ENCODE assay signal across 15 cellular contexts in the genomic region with DNA sequence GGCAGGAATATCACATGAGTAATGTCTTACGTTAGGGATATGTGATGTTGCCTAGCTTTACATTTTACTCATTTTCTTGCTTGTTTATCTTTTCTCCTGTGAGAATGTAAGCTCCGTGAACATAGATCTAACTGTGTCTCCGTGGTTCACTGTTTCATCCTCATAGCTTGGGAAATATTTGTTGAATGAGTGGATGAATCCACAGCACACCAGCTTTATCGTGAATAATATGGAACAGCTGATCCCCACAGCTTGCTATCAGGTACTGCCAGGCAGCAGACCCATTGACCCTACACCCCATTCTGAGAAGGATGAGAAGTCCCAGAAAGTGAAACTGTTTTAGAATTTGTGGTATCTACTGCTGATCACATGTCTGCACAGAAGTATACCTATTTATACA.
A peak's percentile ranks its signal among the peaks of the same experiment; 100 is the strongest.
DNase-seq lines count a peak whose midpoint lies in the region; ATAC-seq and TF ChIP-seq lines count a peak whose summit lies in the region.
"Had no signal": no experiment of that assay in that cellular context is flagged by ENCODE, and none has a peak within 500 bp of the region (broad histone marks: within the 10 kb centered on the region; RNA-seq: fewer than 3 reads in every experiment).

No MANE protein-coding gene starts in this region.

- CTCF ChIA-PET in mammary epithelial cell (lab: Charles Lee; ENCODE audit: low non-redundant PET), result no interaction called here

- no peaks in the 10 kb centered on the region for H3K79me2 ChIP-seq in mammary epithelial cell (ENCODE audit: insufficient read depth, low read length)

- peaks cover 33% of the 10 kb centered on the region for H3K4me1 Mint-ChIP-seq in mesothelial cell of epicardium
- H3K4me1 Mint-ChIP-seq in natural killer cell treated with Interleukin-12 subunit alpha and Interleukin-12 subunit beta and Interleukin-15 and Interleukin-18, amount 100 ng/mL, for 72 hours (ENCODE audit: low read depth in 2 of 2), result no peaks in the 10 kb centered on the region
- H3K4me1 Mint-ChIP-seq: activated naive CD4-positive, alpha-beta T cell treated with anti-CD3 and anti-CD28 coated beads, Interleukin-2, amount 50 U/mL, for 24 hours had no signal

- H3K27me3 ChIP-seq in MG63 (no peaks in the 10 kb centered on the region), mammary epithelial cell (ENCODE audit: insufficient read depth, low read length) (no peaks in the 10 kb centered on the region)
- H3K27me3 ChIP-seq: BLaER1 had no signal

- H3K4me3 ChIP-seq in MG63, result peak overlapping the region; percentile 29
- H3K4me3 ChIP-seq in mammary epithelial cell (replicated peaks in 1 of 3; ENCODE audit: insufficient read depth in 1 of 3, low read depth in 2 of 3, low read length in 3 of 3), result no peak overlapping the region
- H3K4me3 ChIP-seq: BLaER1, SK-N-MC had no signal

- DNase-seq in Daoy (ENCODE audit: low read depth), result peak; percentile 21
- DNase-seq in MG63, result peak; percentile 37
- no peak for DNase-seq in mammary epithelial cell
- DNase-seq in mesothelial cell of epicardium (ENCODE audit: low spot score in 2 of 2, unreplicated experiment in 2 of 2), result no peak
- DNase-seq in natural killer cell treated with Interleukin-12 subunit alpha and Interleukin-12 subunit beta and Interleukin-15 and Interleukin-18, amount 100 ng/mL, for 72 hours (ENCODE audit: low spot score), result no peak
- no peak for DNase-seq in NCI-H2171 treated with DMSO at 0.1 percent for 48 hours (lab: John Stamatoyannopoulos, UW)
- no peak for DNase-seq in NCI-H1436 (lab: John Stamatoyannopoulos, UW)
- no peak for DNase-seq in NCI-H524 treated with DMSO at 0.1 percent for 48 hours (lab: John Stamatoyannopoulos, UW)
- DNase-seq: Karpas-422; stimulated activated naive CD4-positive, alpha-beta T cell had no signal

- no peak for ATAC-seq in natural killer cell treated with Interleukin-12 subunit alpha and Interleukin-12 subunit beta and Interleukin-15 and Interleukin-18, amount 100 ng/mL, for 72 hours

- H3K36me3 Mint-ChIP-seq in mesothelial cell of epicardium, result no peaks in the 10 kb centered on the region
- no peaks in the 10 kb centered on the region for H3K36me3 Mint-ChIP-seq in natural killer cell treated with Interleukin-12 subunit alpha and Interleukin-12 subunit beta and Interleukin-15 and Interleukin-18, amount 100 ng/mL, for 72 hours
- H3K36me3 Mint-ChIP-seq: activated naive CD4-positive, alpha-beta T cell treated with anti-CD3 and anti-CD28 coated beads, Interleukin-2, amount 50 U/mL, for 24 hours had no signal

- H3K4me1 ChIP-seq in mammary epithelial cell (ENCODE audit: insufficient read depth, low read length), result no peaks in the 10 kb centered on the region
- H3K4me1 ChIP-seq: BLaER1 had no signal

- BruUV-seq in mammary epithelial cell (replicated peaks; lab: Mats Ljungman, UMichigan), result no TSS peak

- peak overlapping the region; percentile 83 for H3K27ac Mint-ChIP-seq in mesothelial cell of epicardium
- H3K27ac Mint-ChIP-seq in natural killer cell treated with Interleukin-12 subunit alpha and Interleukin-12 subunit beta and Interleukin-15 and Interleukin-18, amount 100 ng/mL, for 72 hours, result no peak overlapping the region
- H3K27ac Mint-ChIP-seq: activated naive CD4-positive, alpha-beta T cell treated with anti-CD3 and anti-CD28 coated beads, Interleukin-2, amount 50 U/mL, for 24 hours; dendritic cell treated with granulocyte-macrophage colony-stimulating factor and Interleukin-4, amounts not matched to agents 40 ng/mL and 50 ng/mL, for 4 days had no signal

- H3K9ac ChIP-seq in mammary epithelial cell (ENCODE audit: insufficient read depth, low read length), result no peak overlapping the region
- H3K9ac ChIP-seq: BLaER1 had no signal

- intact Hi-C loops in mammary epithelial cell (cut with micrococcal nuclease), result no loop called here

- H3K36me3 ChIP-seq in MG63 (no peaks in the 10 kb centered on the region), mammary epithelial cell (ENCODE audit: insufficient read depth, low read length) (no peaks in the 10 kb centered on the region)
- H3K36me3 ChIP-seq: BLaER1 had no signal

- no peak overlapping the region for H3K27ac ChIP-seq in mammary epithelial cell (ENCODE audit: insufficient read depth, low read depth, low read length)
- H3K27ac ChIP-seq: BLaER1, SK-N-MC, VCaP had no signal

- H3K9me3 ChIP-seq in MG63 (no peaks in the 10 kb centered on the region), mammary epithelial cell (replicated peaks; ENCODE audit: insufficient read depth, low read length) (no peaks in the 10 kb centered on the region)
- H3K9me3 ChIP-seq: BLaER1 had no signal

- peaks cover 10% of the 10 kb centered on the region for H3K9me3 Mint-ChIP-seq in mesothelial cell of epicardium
- peaks cover 10% of the 10 kb centered on the region for H3K9me3 Mint-ChIP-seq in natural killer cell treated with Interleukin-12 subunit alpha and Interleukin-12 subunit beta and Interleukin-15 and Interleukin-18, amount 100 ng/mL, for 72 hours
- H3K9me3 Mint-ChIP-seq: activated naive CD4-positive, alpha-beta T cell treated with anti-CD3 and anti-CD28 coated beads, Interleukin-2, amount 50 U/mL, for 24 hours had no signal

- H3K4me2 ChIP-seq in mammary epithelial cell (ENCODE audit: insufficient read depth, low read depth, low read length), result no peak overlapping the region
- H3K4me2 ChIP-seq: BLaER1 had no signal

- peak overlapping the region; percentile 24 for H3K4me3 Mint-ChIP-seq in mesothelial cell of epicardium
- no peak overlapping the region for H3K4me3 Mint-ChIP-seq in natural killer cell treated with Interleukin-12 subunit alpha and Interleukin-12 subunit beta and Interleukin-15 and Interleukin-18, amount 100 ng/mL, for 72 hours
- H3K4me3 Mint-ChIP-seq: activated naive CD4-positive, alpha-beta T cell treated with anti-CD3 and anti-CD28 coated beads, Interleukin-2, amount 50 U/mL, for 24 hours; dendritic cell treated with granulocyte-macrophage colony-stimulating factor and Interleukin-4, amounts not matched to agents 40 ng/mL and 50 ng/mL, for 4 days had no signal

- in situ Hi-C loops in mammary epithelial cell (cut with MboI; ENCODE audit: low sequenced_read_pairs in 2 of 2), result no loop called here

- no peaks in the 10 kb centered on the region for H4K20me1 ChIP-seq in mammary epithelial cell (ENCODE audit: insufficient read depth, low read length)
- H4K20me1 ChIP-seq: BLaER1 had no signal

- TF ChIP-seq CTCF in mammary epithelial cell (conservative IDR thresholded peaks at IDR 0.05 in 1 of 2, IDR thresholded peaks at IDR 0.05 in 1 of 2; ENCODE audit: extremely low read depth in 1 of 2, insufficient read depth in 1 of 2, low read depth in 1 of 2, low read length in 2 of 2) (no peak), mesothelial cell of epicardium (IDR thresholded peaks at IDR 0.05; ENCODE audit: unreplicated experiment) (no peak)

- H2AFZ ChIP-seq in mammary epithelial cell (ENCODE audit: low read depth, low read length), result peak overlapping the region; percentile 6

- H3K27me3 Mint-ChIP-seq in mesothelial cell of epicardium (ENCODE audit: low read depth), result no peaks in the 10 kb centered on the region
- no peaks in the 10 kb centered on the region for H3K27me3 Mint-ChIP-seq in natural killer cell treated with Interleukin-12 subunit alpha and Interleukin-12 subunit beta and Interleukin-15 and Interleukin-18, amount 100 ng/mL, for 72 hours
- H3K27me3 Mint-ChIP-seq: activated naive CD4-positive, alpha-beta T cell treated with anti-CD3 and anti-CD28 coated beads, Interleukin-2, amount 50 U/mL, for 24 hours; dendritic cell treated with granulocyte-macrophage colony-stimulating factor and Interleukin-4, amounts not matched to agents 40 ng/mL and 50 ng/mL, for 4 days had no signal

- dilution Hi-C loops in mammary epithelial cell (cut with HindIII; ENCODE audit: low sequenced_read_pairs), result no loop called here

- 47% methylated on average over 4 of the region's 4 CpGs for WGBS in mammary epithelial cell (ENCODE audit: low coverage, missing lambda C conversion rate)

Comparison
In these comparisons a context has a peak if more than half of its experiments do, and no peak if none do; other contexts are left out.
1. DNase-seq: peak in Daoy (single experiment) and MG63 (single experiment); none in mammary epithelial cell (single experiment), mesothelial cell of epicardium (0 of 2), natural killer cell treated with Interleukin-12 subunit alpha and Interleukin-12 subunit beta and Interleukin-15 and Interleukin-18, amount 100 ng/mL, for 72 hours (single experiment), NCI-H2171 treated with DMSO at 0.1 percent for 48 hours (single experiment), NCI-H1436 (single experiment) and NCI-H524 treated with DMSO at 0.1 percent for 48 hours (single experiment).